23 cellular contexts compared by ENCODE assay signal in the genomic region with DNA sequence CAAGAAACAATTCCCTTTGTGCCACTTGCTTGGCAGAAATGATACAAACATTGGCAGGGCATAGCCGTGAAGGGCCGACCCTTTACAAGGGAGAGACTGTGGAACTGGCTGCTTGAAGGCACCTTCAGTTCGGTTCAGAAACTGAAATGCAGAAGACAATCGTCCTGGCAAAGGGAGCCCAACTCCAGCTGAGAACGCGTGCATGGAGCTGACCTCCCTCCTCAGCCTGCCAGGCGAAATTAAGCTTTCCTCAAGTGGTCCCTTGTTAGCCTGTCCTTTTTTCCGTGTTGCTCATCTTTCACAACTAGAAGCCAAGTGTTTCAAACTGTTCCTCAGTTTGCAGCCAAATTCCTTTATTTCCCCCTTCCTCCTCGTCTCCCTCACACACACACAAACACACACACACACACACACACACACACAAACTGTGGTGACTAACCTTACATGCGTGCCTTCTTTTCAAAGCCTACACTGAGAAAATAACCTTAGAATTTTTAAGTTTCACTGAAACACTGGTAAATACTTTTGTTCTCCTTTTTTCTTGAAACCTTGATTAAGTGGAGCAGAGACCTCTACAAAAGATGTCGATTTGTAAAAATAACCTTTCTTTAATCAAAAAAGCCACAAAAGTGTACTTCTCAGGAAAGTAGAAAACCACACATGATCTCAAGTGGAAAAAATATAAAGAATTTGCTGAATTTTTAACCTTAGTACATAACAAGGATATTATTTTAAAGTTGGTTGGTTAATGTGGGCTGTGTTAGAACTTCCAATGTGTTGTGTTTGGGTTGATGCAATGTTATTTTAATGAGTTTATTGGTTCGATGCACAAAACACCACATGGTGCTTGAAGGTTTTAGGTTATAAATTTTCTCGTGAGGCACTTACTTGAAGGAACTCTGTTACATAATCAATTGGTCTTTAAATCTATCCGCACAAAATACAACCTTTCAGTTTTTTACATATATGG. TPM values are rescaled to one million over a fixed set of nuclear protein-coding genes. Genes with fewer than 3 reads are reported as not detected.
DNase-seq lines count a peak whose midpoint lies in the region; ATAC-seq and TF ChIP-seq lines count a peak whose summit lies in the region.
"Had no signal": no experiment of that assay in that cellular context is flagged by ENCODE, and none has a peak within 500 bp of the region (broad histone marks: within the 10 kb centered on the region; RNA-seq: fewer than 3 reads in every experiment).

No MANE protein-coding gene starts in this region.

- H2AFZ ChIP-seq in osteoblast (ENCODE audit: low read length), result no peak overlapping the region
- no peak overlapping the region for H2AFZ ChIP-seq in Karpas-422 (ENCODE audit: low read length)

- H3K36me3 ChIP-seq in osteoblast (ENCODE audit: insufficient read depth, low read length) (no peaks in the 10 kb centered on the region), Karpas-422 (ENCODE audit: insufficient read depth, low read length) (no peaks in the 10 kb centered on the region)
- H3K36me3 ChIP-seq: pancreas, spleen had no signal

- H3K4me3 ChIP-seq in osteoblast (ENCODE audit: insufficient read depth, low read length) (no peak overlapping the region), Karpas-422 (ENCODE audit: low read length) (no peak overlapping the region)
- H3K4me3 ChIP-seq: mucosa of descending colon, pancreas, spleen had no signal

- intact Hi-C loops in sciatic nerve (cut with DNase I), result no loop called here

- POLR2A ChIA-PET in HEK293T (lab: Yijun Ruan, JAX), result no interaction called here

- H3K27ac ChIP-seq in caudate nucleus (ENCODE audit: low read depth, low read length) (peak overlapping the region; percentile 79), layer of hippocampus (ENCODE audit: low read depth, low read length) (peak overlapping the region; percentile 35), osteoblast (ENCODE audit: low read depth, low read length) (no peak overlapping the region), Karpas-422 (ENCODE audit: low read length) (no peak overlapping the region)
- H3K27ac ChIP-seq: pancreas, spleen had no signal

- H3K9me2 ChIP-seq in Karpas-422 (replicated peaks; ENCODE audit: insufficient read depth, low read length), result no peaks in the 10 kb centered on the region

- H3K27me3 ChIP-seq in layer of hippocampus (ENCODE audit: control insufficient read depth, insufficient read depth, low read length) (no peaks in the 10 kb centered on the region), osteoblast (ENCODE audit: insufficient read depth, low read length) (peaks cover 65% of the 10 kb centered on the region), Karpas-422 (ENCODE audit: low read length) (no peaks in the 10 kb centered on the region)
- H3K27me3 ChIP-seq: BE2C had no signal

- DNase-seq in HEK293T (ENCODE audit: extremely low spot score), result no peak
- peak in 26 of 61 donors; percentile 5 to 59 (median 22) for DNase-seq in caudate nucleus (lab: John Stamatoyannopoulos, UW)
- DNase-seq in sciatic nerve (ENCODE audit: low spot score), result no peak
- no peak for DNase-seq in stimulated activated CD4-positive, alpha-beta T cell treated with anti-CD3 and anti-CD28 coated beads, Interleukin-2, amount 100 ng/mL, for 48 hours
- no peak for DNase-seq in osteoblast (ENCODE audit: insufficient read length, low spot score, missing footprints)
- DNase-seq in Karpas-422, result no peak
- DNase-seq: activated CD8-positive, alpha-beta T cell treated with anti-CD3 and anti-CD28 coated beads, Interleukin-2, amount 10 ng/mL, durations not matched to agents 7 days and 5 days; activated T-cell treated with anti-CD3 and anti-CD28 coated beads, Interleukin-2, amount 50 U/mL, for 48 hours; BE2C; central memory CD4-positive, alpha-beta T cell; DMS 273 treated with DMSO at 0.1 percent for 48 hours; effector memory CD8-positive, alpha-beta T cell; left colon; mucosa of descending colon; NCI-H187 treated with DMSO at 0.1 percent for 48 hours; NCI-H446 treated with DMSO at 0.1 percent for 48 hours; pancreas; Right ventricle myocardium superior; spleen; T-cell; trophoblast cell had no signal

- no peaks in the 10 kb centered on the region for H4K20me1 ChIP-seq in osteoblast (ENCODE audit: insufficient read depth, low read length)
- no peaks in the 10 kb centered on the region for H4K20me1 ChIP-seq in Karpas-422 (ENCODE audit: insufficient read depth, low read depth, low read length)

- peaks cover 3% of the 10 kb centered on the region for H3K4me1 ChIP-seq in osteoblast (ENCODE audit: insufficient read depth, low read length)
- H3K4me1 ChIP-seq in Karpas-422 (ENCODE audit: low read length), result no peaks in the 10 kb centered on the region
- H3K4me1 ChIP-seq: pancreas, spleen had no signal

- H3K79me2 ChIP-seq in osteoblast (ENCODE audit: insufficient read depth, low read length) (no peaks in the 10 kb centered on the region), Karpas-422 (ENCODE audit: low read length) (no peaks in the 10 kb centered on the region)

- H3K9me3 ChIP-seq in osteoblast (ENCODE audit: low read depth, low read length) (no peaks in the 10 kb centered on the region), Karpas-422 (ENCODE audit: low read length) (no peaks in the 10 kb centered on the region)
- H3K9me3 ChIP-seq: BE2C, mucosa of descending colon, pancreas, spleen had no signal

- ATAC-seq in sciatic nerve (peak; percentile 46), HG02610 (IDR thresholded peaks at IDR 0.05; ENCODE audit: unreplicated experiment) (no peak)
- ATAC-seq: activated CD8-positive, alpha-beta T cell treated with anti-CD3 and anti-CD28 coated beads, Interleukin-2, amount 10 ng/mL, durations not matched to agents 7 days and 5 days; effector memory CD8-positive, alpha-beta T cell; left colon; mucosa of descending colon; pancreas; T-cell had no signal

- no peak overlapping the region for H3K9ac ChIP-seq in Karpas-422 (ENCODE audit: low read length)

- CTCF ChIA-PET in HEK293T (lab: Yijun Ruan, JAX), result no interaction called here

- H3K4me2 ChIP-seq in osteoblast (ENCODE audit: insufficient read depth, low read length) (no peak overlapping the region), Karpas-422 (ENCODE audit: low read depth, low read length, poor library complexity, severe bottlenecking) (no peak overlapping the region)

- TF ChIP-seq CTCF in osteoblast (IDR thresholded peaks at IDR 0.05; ENCODE audit: extremely low read depth, low read depth, low read length), result no peak

TF ChIP-seq in HEK293T, 16 proteins besides CTCF, POLR2A, EP300 and RAD21:
- TF ChIP-seq L3MBTL2 (conservative IDR thresholded peaks at IDR 0.05), result no peak; the same call in 1 of the 2 replicates
- TF ChIP-seq, protein P1, sequence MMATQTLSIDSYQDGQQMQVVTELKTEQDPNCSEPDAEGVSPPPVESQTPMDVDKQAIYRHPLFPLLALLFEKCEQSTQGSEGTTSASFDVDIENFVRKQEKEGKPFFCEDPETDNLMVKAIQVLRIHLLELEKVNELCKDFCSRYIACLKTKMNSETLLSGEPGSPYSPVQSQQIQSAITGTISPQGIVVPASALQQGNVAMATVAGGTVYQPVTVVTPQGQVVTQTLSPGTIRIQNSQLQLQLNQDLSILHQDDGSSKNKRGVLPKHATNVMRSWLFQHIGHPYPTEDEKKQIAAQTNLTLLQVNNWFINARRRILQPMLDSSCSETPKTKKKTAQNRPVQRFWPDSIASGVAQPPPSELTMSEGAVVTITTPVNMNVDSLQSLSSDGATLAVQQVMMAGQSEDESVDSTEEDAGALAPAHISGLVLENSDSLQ (IDR thresholded peaks at IDR 0.05), result peak; percentile 15; the same call in 1 of the 2 replicates
- no peak for TF ChIP-seq FOXM1 (IDR thresholded peaks at IDR 0.05; ENCODE audit: borderline replicate concordance)
TF ChIP-seq in HEK293T: peak in this region for 1.

RNA-seq across cellular contexts. Expression of a gene that starts 8.4 kb away (rescaled TPM):
- total RNA-seq in sciatic nerve (2.3 TPM), osteoblast (under 0.01 TPM in 1 of 2 replicates, not detected in the other)
- not detected in 2 replicates for total RNA-seq in Karpas-422 (2014; rRNA removed; shearing (Covaris generic); ENCODE audit: low replicate concordance)
- total RNA-seq: activated CD8-positive, alpha-beta T cell treated with anti-CD3 and anti-CD28 coated beads, Interleukin-2, amount 10 ng/mL, durations not matched to agents 7 days and 5 days; Right ventricle myocardium superior; spleen had no signal

Comparison
In these comparisons a context has a peak if more than half of its experiments do, and no peak if none do; other contexts are left out.
1. H3K27ac ChIP-seq: peak in caudate nucleus (single experiment) and layer of hippocampus (single experiment); none in osteoblast (single experiment) and Karpas-422 (single experiment).